Comparison of ENCODE assay signal across 8 cellular contexts in the genomic region with DNA sequence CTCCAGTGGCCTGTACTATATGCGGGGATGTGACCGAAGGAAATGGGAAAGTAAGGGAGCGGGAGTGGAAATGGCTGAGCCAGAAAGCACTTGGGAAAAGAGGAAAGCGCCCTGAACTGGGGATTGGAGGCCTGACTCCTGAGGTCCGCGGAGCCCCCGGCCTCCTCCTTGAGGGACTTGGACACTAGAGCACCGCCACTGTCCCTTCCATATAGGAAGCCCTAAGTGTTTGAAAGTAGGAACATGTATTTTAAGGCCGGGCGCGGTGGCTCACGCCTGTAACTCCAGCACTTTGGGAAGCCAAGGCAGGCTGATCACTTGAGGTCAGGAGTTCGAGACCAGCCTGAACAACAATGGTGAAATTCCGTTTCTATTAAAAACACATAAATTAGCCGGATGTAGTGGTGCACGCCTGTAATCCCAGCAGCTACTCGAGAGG. TPM values are rescaled to one million over a fixed set of nuclear protein-coding genes. Genes with fewer than 3 reads are reported as not detected.
A peak's percentile ranks its signal among the peaks of the same experiment; 100 is the strongest.
DNase-seq lines count a peak whose midpoint lies in the region; ATAC-seq and TF ChIP-seq lines count a peak whose summit lies in the region.

No MANE protein-coding gene starts in this region.

- peaks cover 12% of the 10 kb centered on the region for H3K4me1 ChIP-seq in SJSA1 (replicated peaks)

- no peaks in the 10 kb centered on the region for H3K27me3 ChIP-seq in SJSA1 (replicated peaks)

- peaks cover 21% of the 10 kb centered on the region for H3K36me3 ChIP-seq in SJSA1

- DNase-seq in SJSA1 (ENCODE audit: low read depth in 1 of 2, low spot score in 2 of 2) (no peak), fibroblast of pulmonary artery (ENCODE audit: low read depth) (no peak), retinal pigment epithelial cell (ENCODE audit: low read depth) (no peak), Ammon's horn (ENCODE audit: low spot score) (no peak)
- DNase-seq in effector CD8-positive, alpha-beta T cell (lab: John Stamatoyannopoulos, UW), result no peak
- DNase-seq in effector CD4-positive, alpha-beta T cell, result no peak

- H3K9me3 ChIP-seq in SJSA1 (replicated peaks), result no peaks in the 10 kb centered on the region

- ATAC-seq in GM18517 (IDR thresholded peaks at IDR 0.05; ENCODE audit: unreplicated experiment) (peak; percentile 11), HG03460 (IDR thresholded peaks at IDR 0.05; ENCODE audit: unreplicated experiment) (no peak)

- H3K27ac ChIP-seq in SJSA1, result peak overlapping the region; percentile 96

- peak overlapping the region; percentile 89 for H3K4me3 ChIP-seq in SJSA1
- peak overlapping the region; percentile 97 for H3K4me3 ChIP-seq in fibroblast of pulmonary artery (replicated peaks; ENCODE audit: low read depth, low read length)
- H3K4me3 ChIP-seq in retinal pigment epithelial cell (ENCODE audit: low read length), result peak overlapping the region; percentile 92

- TF ChIP-seq CTCF in fibroblast of pulmonary artery (IDR thresholded peaks at IDR 0.05; ENCODE audit: low read length, missing control alignments) (no peak), retinal pigment epithelial cell (conservative IDR thresholded peaks at IDR 0.05; ENCODE audit: low read depth, low read length) (no peak)

RNA-seq across cellular contexts. Expression of gene ZDHHC7, which starts 0.5 kb away (rescaled TPM):
- 72.6 and 73.1 TPM in 2 replicates for total RNA-seq in SJSA1 (2014; rRNA removed; shearing (Covaris generic))

RNA-seq across cellular contexts. Expression of gene KIAA0513, which starts 15.7 kb away (rescaled TPM):
- 3.9 and 10.4 TPM in 2 replicates for total RNA-seq in SJSA1 (2014; rRNA removed; shearing (Covaris generic))
